Comparison of ENCODE assay signal across 12 cellular contexts in genomic region chr11:122229611-122230386, GRCh38.
A peak's percentile ranks its signal among the peaks of the same experiment; 100 is the strongest.
DNase-seq lines count a peak whose midpoint lies in the region; ATAC-seq and TF ChIP-seq lines count a peak whose summit lies in the region.
"Had no signal": no experiment of that assay in that cellular context is flagged by ENCODE, and none has a peak within 500 bp of the region (broad histone marks: within the 10 kb centered on the region; RNA-seq: fewer than 3 reads in every experiment).

No MANE protein-coding gene starts in this region.

- H3K27me3 ChIP-seq in MG63 (no peaks in the 10 kb centered on the region), left lung (no peaks in the 10 kb centered on the region)
- H3K27me3 ChIP-seq in CD4-positive, alpha-beta T cell (ENCODE audit: control insufficient read depth, insufficient read depth, low read length), result no peaks in the 10 kb centered on the region

- no peak overlapping the region for H3K4me3 ChIP-seq in MG63
- no peak overlapping the region for H3K4me3 ChIP-seq in left lung
- H3K4me3 ChIP-seq: lung had no signal

- peaks cover 18% of the 10 kb centered on the region for H3K27me3 Mint-ChIP-seq in CD4-positive, alpha-beta T cell

- H3K4me1 ChIP-seq in left lung, result peaks cover 6 to 11% of the 10 kb centered on the region in 2 donors

- no peak overlapping the region for H3K4me3 Mint-ChIP-seq in CD4-positive, alpha-beta T cell
- H3K4me3 Mint-ChIP-seq: stimulated activated memory B cell treated with anti-CD40 and anti-IgM and Interleukin-4, amounts not matched to agents 10 μg/mL and 1 μg/mL and 100 μg/mL, for 72 hours; T-helper 1 cell treated with Interleukin-12 subunit alpha and Interleukin-12 subunit beta and Interleukin-4 antibody, amounts not matched to agents 30 μg/mL and 1 μg/mL, for 36 hours had no signal

- ATAC-seq in left lung (peak; percentile 12), GM21786 (IDR thresholded peaks at IDR 0.05; ENCODE audit: unreplicated experiment) (no peak)
- no peak for ATAC-seq in CD4-positive, alpha-beta T cell (ENCODE audit: poor library complexity)
- ATAC-seq: stimulated activated memory B cell treated with anti-CD40 and anti-IgM and Interleukin-4, amounts not matched to agents 10 μg/mL and 1 μg/mL and 100 μg/mL, for 72 hours had no signal

- no peaks in the 10 kb centered on the region for H3K36me3 ChIP-seq in MG63
- no peaks in the 10 kb centered on the region for H3K36me3 ChIP-seq in left lung

- H3K9me3 Mint-ChIP-seq in CD4-positive, alpha-beta T cell, result no peaks in the 10 kb centered on the region
- H3K9me3 Mint-ChIP-seq: stimulated activated memory B cell treated with anti-CD40 and anti-IgM and Interleukin-4, amounts not matched to agents 10 μg/mL and 1 μg/mL and 100 μg/mL, for 72 hours; T-helper 1 cell treated with Interleukin-12 subunit alpha and Interleukin-12 subunit beta and Interleukin-4 antibody, amounts not matched to agents 30 μg/mL and 1 μg/mL, for 36 hours had no signal

- DNase-seq in MG63 (peak; percentile 33), dermis blood vessel endothelial cell (peak; percentile 74), left lung (peak in 1 of 2 donors; percentile 63), superior temporal gyrus (ENCODE audit: extremely low spot score) (peak; percentile 71), CD1c-positive myeloid dendritic cell (ENCODE audit: extremely low spot score) (no peak)
- DNase-seq in CD4-positive, alpha-beta T cell, result no peak
- DNase-seq: GOT3; stimulated activated CD4-positive, alpha-beta T cell treated with anti-CD3 and anti-CD28 coated beads, Interleukin-15, amount 100 ng/mL, for 24 hours had no signal

- no peak overlapping the region for H3K27ac Mint-ChIP-seq in CD4-positive, alpha-beta T cell
- H3K27ac Mint-ChIP-seq: stimulated activated memory B cell treated with anti-CD40 and anti-IgM and Interleukin-4, amounts not matched to agents 10 μg/mL and 1 μg/mL and 100 μg/mL, for 72 hours; T-helper 1 cell treated with Interleukin-12 subunit alpha and Interleukin-12 subunit beta and Interleukin-4 antibody, amounts not matched to agents 30 μg/mL and 1 μg/mL, for 36 hours had no signal

- TF ChIP-seq CTCF in left lung (IDR thresholded peaks at IDR 0.05), result no peak
- TF ChIP-seq CTCF in CD4-positive, alpha-beta T cell (IDR thresholded peaks at IDR 0.05), result no peak

- no peaks in the 10 kb centered on the region for H3K36me3 Mint-ChIP-seq in CD4-positive, alpha-beta T cell (ENCODE audit: low read depth)
- H3K36me3 Mint-ChIP-seq: stimulated activated memory B cell treated with anti-CD40 and anti-IgM and Interleukin-4, amounts not matched to agents 10 μg/mL and 1 μg/mL and 100 μg/mL, for 72 hours had no signal

- CTCF ChIA-PET in CD4-positive, alpha-beta T cell (lab: Charles Lee), result no interaction called here

- intact Hi-C loops in left lung (cut with DNase I), result no loop called here
- intact Hi-C loops in CD4-positive, alpha-beta T cell (cut with DNase I, micrococcal nuclease), result no loop called here

- H3K9me3 ChIP-seq in MG63 (no peaks in the 10 kb centered on the region), left lung (no peaks in the 10 kb centered on the region)
- H3K9me3 ChIP-seq in CD4-positive, alpha-beta T cell (ENCODE audit: control insufficient read depth, low read length), result no peaks in the 10 kb centered on the region

- no peaks in the 10 kb centered on the region for H3K4me1 Mint-ChIP-seq in CD4-positive, alpha-beta T cell (ENCODE audit: low read depth)
- H3K4me1 Mint-ChIP-seq: stimulated activated memory B cell treated with anti-CD40 and anti-IgM and Interleukin-4, amounts not matched to agents 10 μg/mL and 1 μg/mL and 100 μg/mL, for 72 hours had no signal

- no peak overlapping the region for H3K27ac ChIP-seq in left lung
- no peak overlapping the region for H3K27ac ChIP-seq in CD4-positive, alpha-beta T cell (ENCODE audit: low read depth, low read length)

- POLR2A ChIA-PET in CD4-positive, alpha-beta T cell (lab: Charles Lee), result no interaction called here

Comparison
In these comparisons a context has a peak if more than half of its experiments do, and no peak if none do; other contexts are left out.
1. DNase-seq: peak in MG63 (single experiment), dermis blood vessel endothelial cell (single experiment) and superior temporal gyrus (single experiment); none in CD1c-positive myeloid dendritic cell (single experiment) and CD4-positive, alpha-beta T cell (0 of 10).